1 cellular context compared by ENCODE assay signal in genomic region chr7:87414400-87415188, GRCh38.
TF ChIP-seq lines count a peak whose summit lies in the region.

No MANE protein-coding gene starts in this region.

TF ChIP-seq in IMR-90, 13 proteins besides CTCF, POLR2A, EP300 and RAD21 (continued from another document):
- TF ChIP-seq USF2 (IDR thresholded peaks at IDR 0.05; ENCODE audit: low read depth, low read length): no peak
- no peak for TF ChIP-seq RFX5 (IDR thresholded peaks at IDR 0.05; ENCODE audit: low read depth, low read length)
- TF ChIP-seq CHD1 (IDR thresholded peaks at IDR 0.05; ENCODE audit: low read depth, low read length): no peak
- no peak for TF ChIP-seq CEBPB (IDR thresholded peaks at IDR 0.05; ENCODE audit: low read depth, low read length)
- no peak for TF ChIP-seq FOS (IDR thresholded peaks at IDR 0.05; ENCODE audit: low read depth, low read length)
- TF ChIP-seq NFE2L2 (IDR thresholded peaks at IDR 0.05; ENCODE audit: low read depth, low read length): no peak
TF ChIP-seq in IMR-90: peak in this region for 0.
